Comparison of ENCODE assay signal across 10 cellular contexts in the genomic region with DNA sequence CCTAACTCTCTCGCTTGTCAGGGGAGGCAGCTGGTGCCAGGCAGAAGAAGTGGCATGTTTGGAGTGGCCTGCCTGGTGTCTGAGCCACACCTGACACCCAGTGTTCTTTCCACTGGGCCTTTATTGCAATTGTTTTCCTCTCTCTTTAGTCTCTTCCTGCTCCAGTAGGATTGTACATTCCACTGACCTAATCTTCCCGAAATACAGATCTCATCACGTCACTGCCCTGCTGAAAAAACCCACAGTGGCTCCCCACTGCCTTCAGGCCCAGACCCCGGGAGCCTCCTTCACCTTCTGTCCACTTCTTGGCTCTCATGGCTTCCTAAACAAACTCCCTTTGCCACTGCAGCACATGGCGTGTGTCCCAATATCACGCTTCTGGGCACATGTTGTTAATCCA. TPM values are rescaled to one million over a fixed set of nuclear protein-coding genes. Genes with fewer than 3 reads are reported as not detected.
DNase-seq lines count a peak whose midpoint lies in the region; ATAC-seq and TF ChIP-seq lines count a peak whose summit lies in the region.
"Had no signal": no experiment of that assay in that cellular context is flagged by ENCODE, and none has a peak within 500 bp of the region (broad histone marks: within the 10 kb centered on the region; RNA-seq: fewer than 3 reads in every experiment).

No MANE protein-coding gene starts in this region.

- H3K36me3 ChIP-seq in CD8-positive, alpha-beta memory T cell (ENCODE audit: insufficient read depth, low read length), result no peaks in the 10 kb centered on the region
- H3K36me3 ChIP-seq in OCI-LY7 (ENCODE audit: insufficient read depth, low read length), result no peaks in the 10 kb centered on the region
- H3K36me3 ChIP-seq in osteoblast (ENCODE audit: insufficient read depth, low read length), result no peaks in the 10 kb centered on the region

- no peaks in the 10 kb centered on the region for H3K27me3 Mint-ChIP-seq in CD8-positive, alpha-beta memory T cell
- H3K27me3 Mint-ChIP-seq in effector memory CD8-positive, alpha-beta T cell, result no peaks in the 10 kb centered on the region

- H3K79me2 ChIP-seq in OCI-LY7 (ENCODE audit: insufficient read depth, low read depth, low read length) (no peaks in the 10 kb centered on the region), osteoblast (ENCODE audit: insufficient read depth, low read length) (no peaks in the 10 kb centered on the region)

- no peaks in the 10 kb centered on the region for H3K9me3 ChIP-seq in CD8-positive, alpha-beta memory T cell (ENCODE audit: low read length)
- H3K9me3 ChIP-seq in OCI-LY7 (ENCODE audit: low read length) (no peaks in the 10 kb centered on the region), osteoblast (ENCODE audit: low read depth, low read length) (no peaks in the 10 kb centered on the region)

- POLR2A ChIA-PET in CD8-positive, alpha-beta memory T cell (lab: Charles Lee), result interaction anchor here (1.0 to 1.3 kb wide), 2 partner anchors 8 to 9 kb away, joined by 3 to 4 read pairs; no protein-coding TSS in a partner anchor
- POLR2A ChIA-PET in OCI-LY7 (lab: Charles Lee), result no interaction called here

- intact Hi-C loops in OCI-LY7 (cut with micrococcal nuclease; ENCODE audit: unreplicated experiment), result no loop called here

- no peak for DNase-seq in CD8-positive, alpha-beta memory T cell
- DNase-seq in OCI-LY7 (ENCODE audit: low spot score) (no peak), osteoblast (ENCODE audit: insufficient read length, low spot score, missing footprints) (no peak), NCI-H1092 treated with DMSO at 0.1 percent for 48 hours (lab: John Stamatoyannopoulos, UW) (no peak), amygdala (lab: John Stamatoyannopoulos, UW) (no peak)
- DNase-seq in effector memory CD8-positive, alpha-beta T cell, result no peak
- no peak for DNase-seq in stimulated activated CD4-positive, alpha-beta T cell treated with anti-CD3 and anti-CD28 coated beads, Interleukin-2, amount 100 ng/mL, for 48 hours
- DNase-seq: DMS153; effector CD4-positive, alpha-beta T cell had no signal

- H3K9me2 ChIP-seq in OCI-LY7 (ENCODE audit: insufficient read depth, low read length), result no peaks in the 10 kb centered on the region

- H4K20me1 ChIP-seq in OCI-LY7 (ENCODE audit: insufficient read depth, low read length), result no peaks in the 10 kb centered on the region
- H4K20me1 ChIP-seq in osteoblast (ENCODE audit: insufficient read depth, low read length), result no peaks in the 10 kb centered on the region

- H3K4me1 ChIP-seq in CD8-positive, alpha-beta memory T cell (ENCODE audit: insufficient read depth, low read length), result peaks cover 67% of the 10 kb centered on the region
- peaks cover 21% of the 10 kb centered on the region for H3K4me1 ChIP-seq in OCI-LY7 (ENCODE audit: insufficient read depth, low read length, poor library complexity, severe bottlenecking)
- peaks cover 9% of the 10 kb centered on the region for H3K4me1 ChIP-seq in osteoblast (ENCODE audit: insufficient read depth, low read length)

- no peak for ATAC-seq in effector memory CD8-positive, alpha-beta T cell (replicated peaks)
- ATAC-seq in HG03139 (IDR thresholded peaks at IDR 0.05; ENCODE audit: unreplicated experiment), result no peak

- TF ChIP-seq CTCF in OCI-LY7 (conservative IDR thresholded peaks at IDR 0.05; ENCODE audit: low read length), result no peak
- TF ChIP-seq CTCF in osteoblast (IDR thresholded peaks at IDR 0.05; ENCODE audit: extremely low read depth, low read depth, low read length), result no peak

- H2AFZ ChIP-seq in OCI-LY7 (ENCODE audit: low read length) (peak overlapping the region; percentile 74), osteoblast (ENCODE audit: low read length) (peak overlapping the region; percentile 52)

- CTCF ChIA-PET in CD8-positive, alpha-beta memory T cell (lab: Charles Lee), result interaction anchor here (1.2 to 8.6 kb wide), 2 partner anchors 17 to 35 kb away, joined by 3 to 66 read pairs; no protein-coding TSS in a partner anchor
- CTCF ChIA-PET in OCI-LY7 (lab: Charles Lee; ENCODE audit: unreplicated experiment), result no interaction called here

- peak overlapping the region; percentile 3 for H3K27ac ChIP-seq in CD8-positive, alpha-beta memory T cell (ENCODE audit: low read depth, low read length)
- no peak overlapping the region for H3K27ac ChIP-seq in OCI-LY7 (ENCODE audit: low read depth, low read length, poor library complexity, severe bottlenecking)
- peak overlapping the region; percentile 85 for H3K27ac ChIP-seq in osteoblast (ENCODE audit: low read depth, low read length)

- H3K9me3 Mint-ChIP-seq in CD8-positive, alpha-beta memory T cell, result peaks cover 0 to 2% (median 0%) of the 10 kb centered on the region in 5 donors
- H3K9me3 Mint-ChIP-seq in effector memory CD8-positive, alpha-beta T cell, result no peaks in the 10 kb centered on the region

- BruUV-seq in OCI-LY7 (replicated peaks; lab: Mats Ljungman, UMichigan), result no TSS peak

- H3K4me3 Mint-ChIP-seq in CD8-positive, alpha-beta memory T cell, result peak overlapping the region in 2 of 7 donors; percentile 49 to 72
- H3K4me3 Mint-ChIP-seq in effector memory CD8-positive, alpha-beta T cell, result peak overlapping the region in 1 of 2 donors; percentile 40

- H3K4me2 ChIP-seq in OCI-LY7 (ENCODE audit: low read length) (no peak overlapping the region), osteoblast (ENCODE audit: insufficient read depth, low read length) (peak overlapping the region; percentile 54)

- H3K36me3 Mint-ChIP-seq in CD8-positive, alpha-beta memory T cell, result peaks cover 15 to 63% (median 41%) of the 10 kb centered on the region in 3 donors
- H3K36me3 Mint-ChIP-seq in effector memory CD8-positive, alpha-beta T cell (ENCODE audit: insufficient read depth), result peaks cover 37% of the 10 kb centered on the region

- no peak overlapping the region for H3K4me3 ChIP-seq in CD8-positive, alpha-beta memory T cell (ENCODE audit: low read length)
- H3K4me3 ChIP-seq in OCI-LY7 (ENCODE audit: low read depth, low read length, poor library complexity, severe bottlenecking) (no peak overlapping the region), osteoblast (ENCODE audit: insufficient read depth, low read length) (no peak overlapping the region)

- no peaks in the 10 kb centered on the region for H3K27me3 ChIP-seq in CD8-positive, alpha-beta memory T cell (ENCODE audit: insufficient read depth, low read length, poor library complexity, severe bottlenecking)
- H3K27me3 ChIP-seq in osteoblast (ENCODE audit: insufficient read depth, low read length), result no peaks in the 10 kb centered on the region

- H3K27ac Mint-ChIP-seq in CD8-positive, alpha-beta memory T cell, result peak overlapping the region; percentile 29 to 91 (median 86)
- peak overlapping the region; percentile 25 to 99 for H3K27ac Mint-ChIP-seq in effector memory CD8-positive, alpha-beta T cell

- peaks cover 63 to 90% (median 79%) of the 10 kb centered on the region in 3 donors for H3K4me1 Mint-ChIP-seq in CD8-positive, alpha-beta memory T cell
- peaks cover 30 to 49% of the 10 kb centered on the region in 2 donors for H3K4me1 Mint-ChIP-seq in effector memory CD8-positive, alpha-beta T cell (ENCODE audit: low read depth in 2 of 2)

RNA-seq across cellular contexts. Expression of gene ATP5PO, which starts 25.2 kb away (rescaled TPM):
- total RNA-seq in CD8-positive, alpha-beta memory T cell, result 100 to 1,000 TPM; 183 to 194 TPM
- 316 TPM for polyA plus RNA-seq in CD8-positive, alpha-beta memory T cell
- total RNA-seq in OCI-LY7 (2014; rRNA removed; shearing (Covaris generic)), result 180 and 210 TPM in 2 replicates
- 206 and 227 TPM in 2 replicates for total RNA-seq in OCI-LY7 (2022)
- 115 and 128 TPM in 2 replicates for total RNA-seq in osteoblast
